Comparison of ENCODE assay signal across 24 cellular contexts in genomic region chr19:49823472-49823871, GRCh38. TPM values are rescaled to one million over a fixed set of nuclear protein-coding genes. Genes with fewer than 3 reads are reported as not detected.
A peak's percentile ranks its signal among the peaks of the same experiment; 100 is the strongest.
DNase-seq lines count a peak whose midpoint lies in the region; ATAC-seq and TF ChIP-seq lines count a peak whose summit lies in the region.
"Had no signal": no experiment of that assay in that cellular context is flagged by ENCODE, and none has a peak within 500 bp of the region (broad histone marks: within the 10 kb centered on the region; RNA-seq: fewer than 3 reads in every experiment).

No MANE protein-coding gene starts in this region.

- H3K36me3 ChIP-seq in neural progenitor cell = no peaks in the 10 kb centered on the region

- H4K20me1 ChIP-seq in neural progenitor cell (ENCODE audit: low read depth) = peaks cover 43% of the 10 kb centered on the region

- no peak overlapping the region for H3K27ac ChIP-seq in neural progenitor cell
- H3K27ac ChIP-seq: epithelial cell of prostate, psoas muscle, SK-N-MC, spleen had no signal

- intact Hi-C loops in natural killer cell (cut with micrococcal nuclease) = no loop called here

- H3K4me1 Mint-ChIP-seq in neural progenitor cell (peaks cover 17% of the 10 kb centered on the region), natural killer cell (peaks cover 14 to 22% of the 10 kb centered on the region in 2 donors)

- TF ChIP-seq CTCF in neural progenitor cell (IDR thresholded peaks at IDR 0.05) (no peak), natural killer cell (IDR thresholded peaks at IDR 0.05) (no peak)

- no peak for ATAC-seq in natural killer cell
- no peak for ATAC-seq in HG02884 (IDR thresholded peaks at IDR 0.05; ENCODE audit: unreplicated experiment)
- ATAC-seq: activated CD4-positive, CD25-positive, alpha-beta regulatory T cell treated with anti-CD3 and anti-CD28 coated beads, Interleukin-2, amount 50 U/mL, for 24 hours; natural killer cell treated with Interleukin-12 subunit alpha and Interleukin-12 subunit beta and Interleukin-15 and Interleukin-18, amount 100 ng/mL, for 72 hours; PC-3; psoas muscle had no signal

- no peak overlapping the region for H2AFZ ChIP-seq in neural progenitor cell (replicated peaks)

- H3K4me1 ChIP-seq in neural progenitor cell = peaks cover 5% of the 10 kb centered on the region

- H3K36me3 Mint-ChIP-seq in neural progenitor cell (peaks cover 23% of the 10 kb centered on the region), natural killer cell (no peaks in the 10 kb centered on the region)
- H3K36me3 Mint-ChIP-seq: natural killer cell treated with Interleukin-12 subunit alpha and Interleukin-12 subunit beta and Interleukin-15 and Interleukin-18, amount 100 ng/mL, for 72 hours had no signal

- H3K79me2 ChIP-seq in neural progenitor cell (ENCODE audit: low read depth) = peaks cover 66% of the 10 kb centered on the region

- H3K27me3 Mint-ChIP-seq in neural progenitor cell (ENCODE audit: insufficient read depth, low read depth) (peaks cover 4% of the 10 kb centered on the region), natural killer cell (ENCODE audit: low read depth in 2 of 2) (no peaks in the 10 kb centered on the region)
- H3K27me3 Mint-ChIP-seq: natural killer cell treated with Interleukin-12 subunit alpha and Interleukin-12 subunit beta and Interleukin-15 and Interleukin-18, amount 100 ng/mL, for 72 hours had no signal

- H3K4me2 ChIP-seq in neural progenitor cell = no peak overlapping the region

- H3F3A ChIP-seq in neural progenitor cell (ENCODE audit: low read depth) = peaks cover 4% of the 10 kb centered on the region

- H3K27ac Mint-ChIP-seq in neural progenitor cell (no peak overlapping the region), natural killer cell (no peak overlapping the region)
- H3K27ac Mint-ChIP-seq: natural killer cell treated with Interleukin-12 subunit alpha and Interleukin-12 subunit beta and Interleukin-15 and Interleukin-18, amount 100 ng/mL, for 72 hours had no signal

- no peaks in the 10 kb centered on the region for H3K9me3 ChIP-seq in neural progenitor cell (ENCODE audit: low read depth)
- H3K9me3 ChIP-seq: psoas muscle, spleen had no signal

- no peaks in the 10 kb centered on the region for H3K27me3 ChIP-seq in neural progenitor cell
- H3K27me3 ChIP-seq: spleen had no signal

- peak overlapping the region; percentile 15 for H3K4me3 Mint-ChIP-seq in neural progenitor cell
- no peak overlapping the region for H3K4me3 Mint-ChIP-seq in natural killer cell
- H3K4me3 Mint-ChIP-seq: natural killer cell treated with Interleukin-12 subunit alpha and Interleukin-12 subunit beta and Interleukin-15 and Interleukin-18, amount 100 ng/mL, for 72 hours had no signal

- DNase-seq in NAMALWA (ENCODE audit: low spot score) = peak; percentile 56
- peak; percentile 95 for DNase-seq in NCI-H2029 treated with DMSO at 0.1 percent for 48 hours (lab: John Stamatoyannopoulos, UW)
- DNase-seq in NCI-H774 (lab: John Stamatoyannopoulos, UW) = peak; percentile 86
- no peak for DNase-seq in neural progenitor cell (ENCODE audit: low spot score)
- no peak for DNase-seq in natural killer cell
- no peak for DNase-seq in retina
- DNase-seq: COR-L47; dermis blood vessel endothelial cell; foreskin melanocyte; GDM1; kidney glomerular epithelial cell; mesenchymal stem cell; NCI-H226; PC-3; psoas muscle; spleen; stimulated activated CD8-positive, alpha-beta memory T cell treated with anti-CD3 and anti-CD28 coated beads, Interleukin-4, amount 100 ng/mL, for 48 hours; substantia nigra; T-helper 9 cell had no signal

- no peak overlapping the region for H3K4me3 ChIP-seq in neural progenitor cell
- H3K4me3 ChIP-seq: psoas muscle, SK-N-MC, spleen had no signal

- no peak overlapping the region for H3K9ac ChIP-seq in neural progenitor cell

- H3K9me3 Mint-ChIP-seq in neural progenitor cell = no peaks in the 10 kb centered on the region
- H3K9me3 Mint-ChIP-seq in natural killer cell = no peaks in the 10 kb centered on the region
- H3K9me3 Mint-ChIP-seq: natural killer cell treated with Interleukin-12 subunit alpha and Interleukin-12 subunit beta and Interleukin-15 and Interleukin-18, amount 100 ng/mL, for 72 hours had no signal

RNA-seq across cellular contexts. Expression of gene MED25, which starts 5.4 kb away (rescaled TPM):
- total RNA-seq in neural progenitor cell (ENCODE audit: low replicate concordance) (44.9 and 54.1 TPM in 2 replicates), natural killer cell (100 to 1,000 TPM in 1 of 3 donors, 10 to 100 TPM in 2; 64.2 to 132 (median 69.5) TPM)

RNA-seq across cellular contexts. Expression of gene FUZ, which starts 10.4 kb away (rescaled TPM):
- total RNA-seq in neural progenitor cell (ENCODE audit: low replicate concordance) (24.6 and 37.8 TPM in 2 replicates), natural killer cell (10 to 100 TPM; 17.7 to 33.1 (median 20.6) TPM)

RNA-seq across cellular contexts. Expression of gene PTOV1, which starts 27.5 kb away (rescaled TPM):
- 63.5 and 218 TPM in 2 replicates for total RNA-seq in neural progenitor cell (ENCODE audit: low replicate concordance)
- 100 to 1,000 TPM; 116 to 132 (median 128) TPM for total RNA-seq in natural killer cell

RNA-seq across cellular contexts. Expression of gene PNKP, which starts 43.9 kb away (rescaled TPM):
- total RNA-seq in neural progenitor cell (ENCODE audit: low replicate concordance) (41.1 and 72.4 TPM in 2 replicates), natural killer cell (100 to 1,000 TPM; 228 to 253 (median 243) TPM)

RNA-seq across cellular contexts. Expression of gene AKT1S1, which starts 53.7 kb away (rescaled TPM):
- total RNA-seq in neural progenitor cell (ENCODE audit: low replicate concordance) (2.3 and 13.6 TPM in 2 replicates), natural killer cell (10 to 100 TPM; 12.8 to 17.8 (median 16.1) TPM)

Comparison
In these comparisons a context has a peak if more than half of its experiments do, and no peak if none do; other contexts are left out.
1. DNase-seq: peak in NAMALWA (single experiment), NCI-H2029 treated with DMSO at 0.1 percent for 48 hours (single experiment) and NCI-H774 (single experiment); none in neural progenitor cell (single experiment), natural killer cell (single experiment) and retina (single experiment).